Comparison of ENCODE assay signal across 8 cellular contexts in genomic region chr10:73494877-73495225, GRCh38. TPM values are rescaled to one million over a fixed set of nuclear protein-coding genes. Genes with fewer than 3 reads are reported as not detected.
DNase-seq lines count a peak whose midpoint lies in the region; ATAC-seq and TF ChIP-seq lines count a peak whose summit lies in the region.

No MANE protein-coding gene starts in this region.

- WGBS in body of pancreas, 2 donors = 0% methylated on average over 2 of the region's 2 CpGs
- 0% methylated on average over 2 of the region's 2 CpGs for WGBS in lung, 2 donors

- peaks cover 34% of the 10 kb centered on the region for H3K4me1 ChIP-seq in body of pancreas
- peaks cover 5 to 14% of the 10 kb centered on the region in 2 donors for H3K4me1 ChIP-seq in lung (ENCODE audit: control insufficient read depth in 2 of 2, insufficient read depth in 2 of 2, low read length in 2 of 2)
- peaks cover 32% of the 10 kb centered on the region for H3K4me1 ChIP-seq in upper lobe of right lung

- CTCF ChIA-PET in activated naive CD4-positive, alpha-beta T cell treated with anti-CD3 and anti-CD28 coated beads, Interleukin-2, amount 10 ng/mL, durations not matched to agents 7 days and 5 days (lab: Charles Lee) = interaction anchor here (1.1 to 1.2 kb wide), 3 partner anchors 12 to 149 kb away, joined by 3 read pairs; no protein-coding TSS in a partner anchor

- H3K27me3 Mint-ChIP-seq in activated naive CD4-positive, alpha-beta T cell treated with anti-CD3 and anti-CD28 coated beads, Interleukin-2, amount 10 ng/mL, durations not matched to agents 7 days and 5 days = no peaks in the 10 kb centered on the region

- no peaks in the 10 kb centered on the region for H3K9me3 Mint-ChIP-seq in activated naive CD4-positive, alpha-beta T cell treated with anti-CD3 and anti-CD28 coated beads, Interleukin-2, amount 10 ng/mL, durations not matched to agents 7 days and 5 days

- TF ChIP-seq POLR2A in body of pancreas (IDR thresholded peaks at IDR 0.05) = no peak

- ATAC-seq in body of pancreas (no peak), lung (ENCODE audit: insufficient read depth, low FRiP score) (no peak), upper lobe of right lung (no peak), esophagus mucosa (no peak)

- no peaks in the 10 kb centered on the region for H3K9me3 ChIP-seq in body of pancreas
- H3K9me3 ChIP-seq in lung (ENCODE audit: control insufficient read depth in 2 of 2, insufficient read depth in 1 of 2, low read length in 1 of 2) = no peaks in the 10 kb centered on the region
- H3K9me3 ChIP-seq in upper lobe of right lung = no peaks in the 10 kb centered on the region

- H3K27me3 ChIP-seq in body of pancreas = no peaks in the 10 kb centered on the region
- H3K27me3 ChIP-seq in lung (ENCODE audit: control insufficient read depth, insufficient read depth) = no peaks in the 10 kb centered on the region
- no peaks in the 10 kb centered on the region for H3K27me3 ChIP-seq in upper lobe of right lung

- intact Hi-C loops in body of pancreas (cut with DNase I) = no loop called here
- intact Hi-C loops in upper lobe of right lung (cut with DNase I) = no loop called here
- intact Hi-C loops in posterior vena cava (cut with DNase I) = no loop called here

- H3K4me1 Mint-ChIP-seq in activated naive CD4-positive, alpha-beta T cell treated with anti-CD3 and anti-CD28 coated beads, Interleukin-2, amount 10 ng/mL, durations not matched to agents 7 days and 5 days = peaks cover 48% of the 10 kb centered on the region

- H3K4me3 Mint-ChIP-seq in activated naive CD4-positive, alpha-beta T cell treated with anti-CD3 and anti-CD28 coated beads, Interleukin-2, amount 10 ng/mL, durations not matched to agents 7 days and 5 days = peak overlapping the region; percentile 93

- peaks cover 32% of the 10 kb centered on the region for H3K36me3 Mint-ChIP-seq in activated naive CD4-positive, alpha-beta T cell treated with anti-CD3 and anti-CD28 coated beads, Interleukin-2, amount 10 ng/mL, durations not matched to agents 7 days and 5 days

- H3K27ac Mint-ChIP-seq in activated naive CD4-positive, alpha-beta T cell treated with anti-CD3 and anti-CD28 coated beads, Interleukin-2, amount 10 ng/mL, durations not matched to agents 7 days and 5 days = peak overlapping the region; percentile 97

- TF ChIP-seq CTCF in body of pancreas (IDR thresholded peaks at IDR 0.05) (no peak), lung (IDR thresholded peaks at IDR 0.05; ENCODE audit: control extremely low read depth, extremely low read depth) (no peak), upper lobe of right lung (IDR thresholded peaks at IDR 0.05) (no peak)

- H3K4me3 ChIP-seq in body of pancreas = peak overlapping the region; percentile 44 to 93
- H3K4me3 ChIP-seq in lung = peak overlapping the region; percentile 91
- H3K4me3 ChIP-seq in upper lobe of right lung = peak overlapping the region; percentile 90

- H3K36me3 ChIP-seq in body of pancreas (replicated peaks in 1 of 2; ENCODE audit: insufficient read depth in 1 of 2, low read depth in 2 of 2) = peaks cover 0 to 7% of the 10 kb centered on the region in 2 donors
- H3K36me3 ChIP-seq in lung (ENCODE audit: control insufficient read depth in 2 of 2, insufficient read depth in 2 of 2, low read length in 2 of 2) = peaks cover 3 to 6% of the 10 kb centered on the region in 2 donors
- H3K36me3 ChIP-seq in upper lobe of right lung = peaks cover 22% of the 10 kb centered on the region

- no peak for DNase-seq in activated naive CD4-positive, alpha-beta T cell treated with anti-CD3 and anti-CD28 coated beads, Interleukin-2, amount 10 ng/mL, durations not matched to agents 7 days and 5 days
- DNase-seq in activated naive CD4-positive, alpha-beta T cell treated with Interleukin-2 at 50 U/mL for 16 hours = no peak
- DNase-seq in body of pancreas (no peak), lung (ENCODE audit: low spot score) (no peak), upper lobe of right lung (no peak), superior temporal gyrus (ENCODE audit: extremely low spot score) (no peak), posterior vena cava (ENCODE audit: low spot score) (no peak)

- peak overlapping the region; percentile 85 to 96 (median 96) for H3K27ac ChIP-seq in body of pancreas
- H3K27ac ChIP-seq in lung (ENCODE audit: low read depth in 1 of 2, low read length in 1 of 2) = peak overlapping the region; percentile 93 to 100
- H3K27ac ChIP-seq in upper lobe of right lung = peak overlapping the region; percentile 97

RNA-seq across cellular contexts. Expression of gene PPP3CB, which starts 1.0 kb away (rescaled TPM):
- total RNA-seq in body of pancreas (10 to 100 TPM; 20.4 to 27.5 TPM), lung (10 to 100 TPM; 34.9 to 65.0 TPM), upper lobe of right lung (38.0 TPM), esophagus mucosa (19.2 TPM), posterior vena cava (10 to 100 TPM; 70.4 to 76.3 TPM)
- 10 to 100 TPM; 21.5 to 22.0 TPM for polyA plus RNA-seq in lung
